ENCODE assay signal across 31 cellular contexts in genomic region chr10:52659085-52659484, GRCh38.
"Had no signal": no experiment of that assay in that cellular context is flagged by ENCODE, and none has a peak within 500 bp of the region (broad histone marks: within the 10 kb centered on the region; RNA-seq: fewer than 3 reads in every experiment).

No MANE protein-coding gene starts in this region.

- H3K27ac ChIP-seq: body of pancreas, brain microvascular endothelial cell, breast epithelium, VCaP had no signal

- H3K36me3 ChIP-seq: brain microvascular endothelial cell, breast epithelium had no signal

- H3K27me3 ChIP-seq: body of pancreas, brain microvascular endothelial cell, breast epithelium had no signal

- H3K9me3 ChIP-seq: body of pancreas, breast epithelium had no signal

- DNase-seq: activated CD4-positive, alpha-beta memory T cell treated with anti-CD3 and anti-CD28 coated beads, Interleukin-2, amount 10 ng/mL, durations not matched to agents 7 days and 5 days; activated CD4-positive, alpha-beta T cell treated with anti-CD3 and anti-CD28 coated beads for 1 hour; activated CD4-positive, alpha-beta T cell treated with anti-CD3 and anti-CD28 coated beads for 36 hours; activated CD4-positive, alpha-beta T cell treated with anti-CD3 and anti-CD28 coated beads for 48 hours; activated CD4-positive, alpha-beta T cell treated with anti-CD3 and anti-CD28 coated beads, Interleukin-2, amount 10 ng/mL, durations not matched to agents 7 days and 5 days; activated CD4-positive, alpha-beta T cell treated with anti-CD3 and anti-CD28 coated beads, Interleukin-2, amount 50 U/mL, for 48 hours; activated CD4-positive, CD25-positive, alpha-beta regulatory T cell; activated CD8-positive, alpha-beta memory T cell treated with anti-CD3 and anti-CD28 coated beads for 24 hours; activated CD8-positive, alpha-beta memory T cell treated with anti-CD3 and anti-CD28 coated beads, Interleukin-2, amount 10 ng/mL, durations not matched to agents 7 days and 5 days; activated CD8-positive, alpha-beta memory T cell treated with anti-CD3 and anti-CD28 coated beads, Interleukin-2, amount 50 U/mL, for 48 hours; activated CD8-positive, alpha-beta T cell treated with anti-CD3 and anti-CD28 coated beads, Interleukin-2, amount 10 ng/mL, durations not matched to agents 7 days and 5 days; activated effector memory CD4-positive, alpha-beta T cell treated with Interleukin-2 at 50 U/mL for 16 hours; activated gamma-delta T cell; activated naive CD4-positive, alpha-beta T cell treated with anti-CD3 and anti-CD28 coated beads, Interleukin-2, amount 10 ng/mL, durations not matched to agents 7 days and 5 days; activated naive CD4-positive, alpha-beta T cell treated with Interleukin-2 at 50 U/mL for 16 hours; activated naive CD8-positive, alpha-beta T cell treated with anti-CD3 and anti-CD28 coated beads, Interleukin-2, amount 10 ng/mL, durations not matched to agents 7 days and 5 days; activated naive CD8-positive, alpha-beta T cell treated with anti-CD3 and anti-CD28 coated beads, Interleukin-2, amount 50 U/mL, for 24 hours; activated T-cell treated with anti-CD3 and anti-CD28 coated beads, Interleukin-2, amount 50 U/mL, for 24 hours; activated T-cell treated with anti-CD3 and anti-CD28 coated beads, Interleukin-2, amount 50 U/mL, for 48 hours; aorta; body of pancreas; brain microvascular endothelial cell; central memory CD4-positive, alpha-beta T cell; SW 1271; T-helper 1 cell; T-helper 2 cell; T-helper 9 cell had no signal

- H3K4me1 ChIP-seq: body of pancreas, breast epithelium had no signal

- H3K4me3 ChIP-seq: body of pancreas, breast epithelium had no signal

- ATAC-seq: activated CD4-positive, alpha-beta T cell treated with anti-CD3 and anti-CD28 coated beads for 36 hours; activated CD4-positive, CD25-positive, alpha-beta regulatory T cell treated with anti-CD3 and anti-CD28 coated beads, Interleukin-2, amount 50 U/mL, for 24 hours; activated CD8-positive, alpha-beta memory T cell treated with anti-CD3 and anti-CD28 coated beads, Interleukin-2, amount 10 ng/mL, durations not matched to agents 7 days and 5 days; activated CD8-positive, alpha-beta T cell treated with anti-CD3 and anti-CD28 coated beads, Interleukin-2, amount 10 ng/mL, durations not matched to agents 7 days and 5 days; activated naive CD8-positive, alpha-beta T cell treated with anti-CD3 and anti-CD28 coated beads, Interleukin-2, amount 50 U/mL, for 24 hours; body of pancreas; WTC11 had no signal
